ENCODE assay signal across 7 cellular contexts in genomic region chr6:26312096-26312463, GRCh38. TPM values are rescaled to one million over a fixed set of nuclear protein-coding genes. Genes with fewer than 3 reads are reported as not detected.
DNase-seq lines count a peak whose midpoint lies in the region; ATAC-seq, FAIRE-seq and TF ChIP-seq lines count a peak whose summit lies in the region.

No MANE protein-coding gene starts in this region.

- intact Hi-C loops in ovary (cut with DNase I) = no loop called here

- H2AK5ac ChIP-seq in H1 (ENCODE audit: low read depth, low read length) = no peak overlapping the region

- WGBS in H1 (ENCODE audit: extremely low coverage in 1 of 2, insufficient coverage in 1 of 2, insufficient read length in 1 of 2, insufficient replicate concordance in 2 of 2, low coverage in 1 of 2, low lambda C conversion rate in 2 of 2, missing lambda C conversion rate in 1 of 2), 2 experiments = 3% methylated on average over 6 of the region's 6 CpGs; no CpG with 5 or more reads in 1 of the 2 experiments
- WGBS in ovary, 3 donors = 0 to 3% (median 1%) methylated on average over 6 of the region's 6 CpGs

- TF ChIP-seq EP300 in H1 (IDR thresholded peaks at IDR 0.05; ENCODE audit: borderline replicate concordance in 1 of 2, low read depth in 2 of 2, low read length in 2 of 2) (no peak), ovary (IDR thresholded peaks at IDR 0.05) (no peak)

- H4K5ac ChIP-seq in H1 (ENCODE audit: insufficient read length, low read depth, low read length) = no peak overlapping the region

- H3K36me3 ChIP-seq in OCI-LY3 (replicated peaks; ENCODE audit: low read depth, low read length) (no peaks in the 10 kb centered on the region), H1 (ENCODE audit: control insufficient read depth in 2 of 4, insufficient read depth in 4 of 4, low read length in 3 of 4) (no peaks in the 10 kb centered on the region), ovary (no peaks in the 10 kb centered on the region)

- H2BK12ac ChIP-seq in H1 (ENCODE audit: low read depth, low read length) = no peak overlapping the region

- no peak overlapping the region for H3K4ac ChIP-seq in H1 (replicated peaks; ENCODE audit: insufficient read length, low read depth, low read length)

- H3K27ac ChIP-seq in OCI-LY3 (ENCODE audit: low read length) (peak overlapping the region; percentile 72), H1 (ENCODE audit: low read depth, low read length) (no peak overlapping the region), ovary (peak overlapping the region in 1 of 2 donors; percentile 31)

- no peak overlapping the region for H3K56ac ChIP-seq in H1 (replicated peaks; ENCODE audit: insufficient read length, low read depth, low read length)

- H2BK15ac ChIP-seq in H1 (ENCODE audit: low read length) = no peak overlapping the region

- peak overlapping the region; percentile 80 for H3K4me2 ChIP-seq in OCI-LY3 (ENCODE audit: low read length)
- peak overlapping the region; percentile 81 to 87 for H3K4me2 ChIP-seq in H1 (ENCODE audit: insufficient read depth in 1 of 2, low read depth in 2 of 2, low read length in 2 of 2)

- TF ChIP-seq RAD21 in H1 (IDR thresholded peaks at IDR 0.05 in 1 of 2, conservative IDR thresholded peaks at IDR 0.05 in 1 of 2; ENCODE audit: low read depth in 2 of 2, low read length in 2 of 2) = no peak

- no peak overlapping the region for H2BK20ac ChIP-seq in H1 (ENCODE audit: low read length)

- H3K4me1 ChIP-seq in OCI-LY3 (ENCODE audit: low read length) = peaks cover 17% of the 10 kb centered on the region
- H3K4me1 ChIP-seq in H1 (replicated peaks in 1 of 4; ENCODE audit: control insufficient read depth in 3 of 4, insufficient read depth in 4 of 4, low read length in 3 of 4) = no peaks in the 10 kb centered on the region
- H3K4me1 ChIP-seq in ovary (ENCODE audit: insufficient read depth) = peaks cover 1% of the 10 kb centered on the region

- no peaks in the 10 kb centered on the region for H3K27me3 ChIP-seq in OCI-LY3 (ENCODE audit: low read depth, low read length)
- no peaks in the 10 kb centered on the region for H3K27me3 ChIP-seq in H1 (replicated peaks in 1 of 4; ENCODE audit: control insufficient read depth in 3 of 4, extremely low read depth in 1 of 4, insufficient read depth in 3 of 4, low read length in 3 of 4)
- H3K27me3 ChIP-seq in ovary = no peaks in the 10 kb centered on the region

- POLR2A ChIA-PET in H1 (lab: Charles Lee; ENCODE audit: partially characterized antibody) = interaction anchor here (0.7 to 2.0 kb wide), 4 partner anchors 10 to 96 kb away, joined by 3 to 6 read pairs (median 3); a partner anchor contains a TSS

- CTCF ChIA-PET in H1 (lab: Charles Lee; ENCODE audit: partially characterized antibody) = no interaction called here

- H3K23ac ChIP-seq in H1 (ENCODE audit: insufficient read length) = no peak overlapping the region

- H3K23me2 ChIP-seq in H1 (ENCODE audit: low read depth, low read length) = peaks cover 13% of the 10 kb centered on the region

- TF ChIP-seq CTCF in OCI-LY3 (IDR thresholded peaks at IDR 0.05; ENCODE audit: low read depth, low read length) (no peak), H1 (IDR thresholded peaks at IDR 0.05; ENCODE audit: control extremely low read depth in 1 of 3, insufficient read depth in 1 of 3, low read depth in 1 of 3, low read length in 3 of 3) (no peak), ovary (IDR thresholded peaks at IDR 0.05) (no peak)

- H2BK5ac ChIP-seq in H1 (ENCODE audit: low read depth, low read length) = no peak overlapping the region

- H3K79me1 ChIP-seq in H1 (ENCODE audit: low read depth, low read length) = no peaks in the 10 kb centered on the region

- DNase-seq in H1 (ENCODE audit: low read depth in 1 of 2, low spot score in 2 of 2) = no peak
- DNase-seq in ovary = no peak
- DNase-seq in activated CD4-positive, alpha-beta T cell treated with anti-CD3 and anti-CD28 coated beads for 1 hour = no peak

- H3K4me3 ChIP-seq in GM08714 (ENCODE audit: low read length) = peak overlapping the region; percentile 80
- peak overlapping the region; percentile 93 for H3K4me3 ChIP-seq in OCI-LY3 (ENCODE audit: low read length)
- peak overlapping the region; percentile 70 to 95 (median 84) for H3K4me3 ChIP-seq in H1 (ENCODE audit: extremely low read depth in 1 of 4, insufficient read depth in 2 of 4, low read depth in 3 of 4, low read length in 4 of 4)
- H3K4me3 ChIP-seq in ovary = peak overlapping the region; percentile 27

- H3K18ac ChIP-seq in H1 (ENCODE audit: extremely low read depth, low read length) = no peak overlapping the region

- no peak overlapping the region for H2BK120ac ChIP-seq in H1 (replicated peaks; ENCODE audit: low read depth, low read length)

- peak overlapping the region; percentile 81 for H2AFZ ChIP-seq in OCI-LY3 (ENCODE audit: low read depth, low read length)
- H2AFZ ChIP-seq in H1 (ENCODE audit: low read length) = no peak overlapping the region

- H3K14ac ChIP-seq in H1 (ENCODE audit: insufficient read length) = no peak overlapping the region

- H4K91ac ChIP-seq in H1 (replicated peaks; ENCODE audit: insufficient read length, low read length) = no peak overlapping the region

- TF ChIP-seq POLR2A in H1 (IDR thresholded peaks at IDR 0.05; ENCODE audit: control extremely low read depth in 1 of 2, low read depth in 2 of 2, low read length in 2 of 2) = no peak
- no peak for TF ChIP-seq POLR2A in ovary (IDR thresholded peaks at IDR 0.05)

- no peaks in the 10 kb centered on the region for H3K79me2 ChIP-seq in OCI-LY3 (ENCODE audit: low read length)
- no peaks in the 10 kb centered on the region for H3K79me2 ChIP-seq in H1 (ENCODE audit: control insufficient read depth in 1 of 2, insufficient read depth in 2 of 2, low read length in 2 of 2)

- H4K20me1 ChIP-seq in OCI-LY3 (ENCODE audit: insufficient read depth, low read length) = no peaks in the 10 kb centered on the region
- no peaks in the 10 kb centered on the region for H4K20me1 ChIP-seq in H1 (replicated peaks in 1 of 2; ENCODE audit: control insufficient read depth in 1 of 2, insufficient read depth in 2 of 2, low read length in 2 of 2)

- no peak for ATAC-seq in GM19467 (IDR thresholded peaks at IDR 0.05; ENCODE audit: unreplicated experiment)
- no peak for ATAC-seq in HG03175 (IDR thresholded peaks at IDR 0.05; ENCODE audit: unreplicated experiment)

- H3K9ac ChIP-seq in OCI-LY3 (ENCODE audit: low read length) = peak overlapping the region; percentile 69
- no peak overlapping the region for H3K9ac ChIP-seq in H1 (replicated peaks in 1 of 4; ENCODE audit: extremely low read depth in 1 of 4, low read depth in 3 of 4, low read length in 3 of 4)

- no peaks in the 10 kb centered on the region for H3K9me3 ChIP-seq in OCI-LY3 (ENCODE audit: insufficient read depth, low read length)
- no peaks in the 10 kb centered on the region for H3K9me3 ChIP-seq in H1 (ENCODE audit: insufficient read depth in 2 of 2, low read depth in 1 of 2, low read length in 1 of 2)
- no peaks in the 10 kb centered on the region for H3K9me3 ChIP-seq in ovary

- no peak overlapping the region for H4K8ac ChIP-seq in H1 (ENCODE audit: extremely low read depth, insufficient read depth, low read length)

- no peak for FAIRE-seq in H1 (lab: Jason Lieb, UNC)

TF ChIP-seq in H1, 55 proteins besides CTCF, POLR2A, EP300 and RAD21:
- no peak for TF ChIP-seq EZH2 (IDR thresholded peaks at IDR 0.05; ENCODE audit: low read depth, low read length, severe bottlenecking)
- TF ChIP-seq RBBP5 (IDR thresholded peaks at IDR 0.05; ENCODE audit: borderline replicate concordance, low read depth, low read length) = peak; percentile 43; the same call in 1 of the 2 replicates

RNA-seq across cellular contexts. Expression of gene BTN3A2, which starts 52.9 kb away (rescaled TPM):
- 5.5 and 5.6 TPM in 2 replicates for total RNA-seq in H1 (2021; fragmentation: NEBNext Ultra II Directional; extraction: Animal tissue kit (Norgen Biotek cat#: 25700))
- polyA plus RNA-seq in H1 (2011; rRNA removed) (3.4 and 5.3 TPM in 2 replicates), ovary (10 to 100 TPM; 22.9 to 45.7 TPM)
- polyA plus RNA-seq in H1 (2011; cell fraction: cytosol; rRNA removed) = 5.5 TPM
- 11.3 TPM for polyA plus RNA-seq in H1 (2011; cell fraction: nucleus; rRNA removed)
- polyA plus RNA-seq in H1 (2012, experiment 1 of 2) = 5.5 to 11.8 TPM (median 7.3 TPM) in 4 replicates
- 1.1 TPM for polyA plus RNA-seq in H1 (2012, experiment 2 of 2)
- polyA plus RNA-seq in H1 (2013, experiment 1 of 2) = 5.9 TPM
- 5.8 TPM for polyA plus RNA-seq in H1 (2013, experiment 2 of 2)
- polyA minus RNA-seq in H1 (2011; rRNA and poly(A)+ RNA removed) = 11.7 and 14.0 TPM in 2 replicates
- 2.0 TPM for polyA minus RNA-seq in H1 (2011; cell fraction: cytosol; rRNA and poly(A)+ RNA removed)
- 9.5 TPM for polyA minus RNA-seq in H1 (2011; cell fraction: nucleus; rRNA and poly(A)+ RNA removed)
- 10 to 100 TPM in 6 of 7 donors, 1 to 10 TPM in 1; 9.9 to 36.5 (median 16.5) TPM for total RNA-seq in ovary

Comparison
In these comparisons a context has a peak if more than half of its experiments do, and no peak if none do; other contexts are left out.
1. H3K4me3 ChIP-seq: peak in every context shown above with its lines; median percentile 93 in OCI-LY3; 84 in H1; 80 in GM08714; 27 in ovary.